In the genomic region with DNA sequence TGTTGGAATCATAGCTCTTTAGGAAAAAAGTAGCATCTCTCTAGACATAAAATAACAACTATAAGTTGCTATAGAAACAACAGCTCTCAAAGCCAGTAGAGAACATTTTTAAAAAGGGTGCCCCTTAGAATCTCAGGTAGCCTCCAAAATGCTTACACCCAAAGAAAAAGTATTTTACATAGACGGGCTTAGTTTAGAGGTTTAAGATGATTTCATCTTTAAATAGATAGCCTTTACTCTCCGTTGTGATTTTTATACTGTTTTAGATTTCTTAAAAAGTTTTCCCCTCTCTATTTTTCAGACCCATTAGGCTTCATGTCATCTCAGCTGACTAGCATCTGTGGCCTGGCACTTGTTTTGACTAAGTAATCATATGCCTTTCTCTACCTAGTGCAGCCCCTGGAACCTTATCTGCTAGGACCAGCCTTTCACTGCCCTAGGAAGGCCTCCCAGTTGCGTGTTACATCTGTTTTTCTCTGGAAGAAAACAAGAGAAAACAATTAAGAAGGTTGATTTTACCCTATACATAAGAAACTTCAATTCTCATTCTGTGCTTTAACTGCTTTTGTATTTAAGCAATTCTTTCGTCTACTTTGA, we compare ENCODE assay signal across 1 cellular context.
TF ChIP-seq lines count a peak whose summit lies in the region.

No MANE protein-coding gene starts in this region.

TF ChIP-seq in K562, 482 proteins besides CTCF, POLR2A, EP300 and RAD21 (continued from another document and continues in another):
- TF ChIP-seq, protein P1, sequence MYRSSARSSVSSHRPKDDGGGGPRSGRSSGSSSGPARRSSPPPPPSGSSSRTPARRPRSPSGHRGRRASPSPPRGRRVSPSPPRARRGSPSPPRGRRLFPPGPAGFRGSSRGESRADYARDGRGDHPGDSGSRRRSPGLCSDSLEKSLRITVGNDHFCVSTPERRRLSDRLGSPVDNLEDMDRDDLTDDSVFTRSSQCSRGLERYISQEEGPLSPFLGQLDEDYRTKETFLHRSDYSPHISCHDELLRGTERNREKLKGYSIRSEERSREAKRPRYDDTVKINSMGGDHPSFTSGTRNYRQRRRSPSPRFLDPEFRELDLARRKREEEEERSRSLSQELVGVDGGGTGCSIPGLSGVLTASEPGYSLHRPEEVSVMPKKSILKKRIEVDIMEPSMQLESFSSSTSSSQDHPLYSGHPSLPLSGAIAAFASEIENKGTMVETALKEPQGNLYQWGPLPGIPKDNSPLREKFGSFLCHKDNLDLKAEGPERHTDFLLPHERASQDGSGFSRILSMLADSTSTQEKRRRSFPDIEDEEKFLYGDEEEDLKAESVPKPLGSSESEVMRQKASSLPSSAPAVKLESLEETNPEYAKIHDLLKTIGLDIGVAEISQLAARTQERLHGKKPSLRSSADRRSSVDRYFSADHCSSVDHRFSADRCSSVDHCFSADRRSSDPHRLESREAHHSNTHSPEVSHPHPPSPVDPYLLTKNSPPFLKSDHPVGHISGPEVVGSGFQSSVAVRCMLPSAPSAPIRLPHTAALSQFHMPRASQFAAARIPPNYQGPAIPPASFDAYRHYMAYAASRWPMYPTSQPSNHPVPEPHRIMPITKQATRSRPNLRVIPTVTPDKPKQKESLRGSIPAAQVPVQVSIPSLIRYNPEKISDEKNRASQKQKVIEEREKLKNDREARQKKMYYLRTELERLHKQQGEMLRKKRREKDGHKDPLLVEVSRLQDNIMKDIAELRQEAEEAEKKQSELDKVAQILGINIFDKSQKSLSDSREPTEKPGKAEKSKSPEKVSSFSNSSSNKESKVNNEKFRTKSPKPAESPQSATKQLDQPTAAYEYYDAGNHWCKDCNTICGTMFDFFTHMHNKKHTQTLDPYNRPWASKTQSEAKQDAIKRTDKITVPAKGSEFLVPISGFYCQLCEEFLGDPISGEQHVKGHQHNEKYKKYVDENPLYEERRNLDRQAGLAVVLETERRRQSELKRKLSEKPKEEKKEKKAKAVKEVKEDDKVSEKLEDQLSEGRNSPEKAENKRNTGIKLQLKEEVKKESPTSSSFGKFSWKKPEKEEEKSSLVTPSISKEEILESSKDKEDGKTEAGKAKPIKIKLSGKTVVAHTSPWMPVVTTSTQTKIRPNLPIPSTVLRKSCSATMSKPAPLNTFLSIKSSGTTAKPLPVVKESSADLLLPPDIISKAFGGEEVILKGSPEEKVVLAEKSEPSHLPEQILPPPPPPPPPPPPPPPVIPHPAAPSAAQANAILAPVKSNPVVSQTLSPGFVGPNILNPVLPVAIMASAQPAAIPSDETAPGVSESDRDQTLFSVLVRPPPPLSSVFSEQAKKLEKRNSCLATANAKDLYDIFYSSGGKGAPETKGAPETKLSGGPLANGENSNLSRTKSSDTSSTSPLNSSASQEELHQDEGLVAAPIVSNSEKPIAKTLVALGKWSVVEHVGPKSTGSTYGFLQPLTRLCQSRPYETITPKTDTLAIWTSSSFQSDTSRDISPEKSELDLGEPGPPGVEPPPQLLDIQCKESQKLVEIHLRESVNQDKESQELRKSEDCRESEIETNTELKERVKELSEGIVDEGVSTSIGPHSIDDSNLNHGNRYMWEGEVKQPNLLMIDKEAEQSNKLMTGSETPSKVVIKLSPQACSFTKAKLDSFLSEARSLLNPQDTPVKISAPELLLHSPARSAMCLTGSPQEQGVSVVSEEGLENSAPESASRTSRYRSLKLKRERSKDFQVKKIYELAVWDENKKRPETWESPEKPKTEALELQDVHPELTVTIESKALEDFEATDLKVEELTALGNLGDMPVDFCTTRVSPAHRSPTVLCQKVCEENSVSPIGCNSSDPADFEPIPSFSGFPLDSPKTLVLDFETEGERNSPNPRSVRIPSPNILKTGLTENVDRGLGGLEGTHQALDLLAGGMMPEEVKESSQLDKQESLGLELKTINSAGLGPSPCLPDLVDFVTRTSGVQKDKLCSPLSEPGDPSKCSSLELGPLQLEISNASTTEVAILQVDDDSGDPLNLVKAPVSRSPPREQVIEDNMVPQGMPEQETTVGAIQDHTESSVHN (IDR thresholded peaks at IDR 0.05; ENCODE audit: borderline replicate concordance in 1 of 2, low read depth in 1 of 2), result no peak
- TF ChIP-seq CEBPB (tag; IDR thresholded peaks at IDR 0.05) (no peak), KLF13 (tag; IDR thresholded peaks at IDR 0.05; ENCODE audit: borderline replicate concordance, low read depth) (no peak), ZNF766 (CRISPR knock-in tag; conservative IDR thresholded peaks at IDR 0.05) (0 out of 2 replicates have a peak, but pooled peaks have one; percentile 29), TGIF2 (CRISPR knock-in tag; IDR thresholded peaks at IDR 0.05) (no peak), FOXA1 (IDR thresholded peaks at IDR 0.05; ENCODE audit: borderline replicate concordance) (no peak), PPARD (CRISPR knock-in tag; IDR thresholded peaks at IDR 0.05) (no peak), RBM15 (IDR thresholded peaks at IDR 0.05; ENCODE audit: insufficient read depth, low read length) (no peak), RAD51 (IDR thresholded peaks at IDR 0.05; ENCODE audit: borderline replicate concordance, low read depth) (no peak), TRIM25 (IDR thresholded peaks at IDR 0.05; ENCODE audit: borderline replicate concordance) (no peak), XRCC3 (IDR thresholded peaks at IDR 0.05) (no peak), SMARCB1 (IDR thresholded peaks at IDR 0.05; ENCODE audit: insufficient read length, low read depth) (peak; percentile 11), CBFA2T2 (conservative IDR thresholded peaks at IDR 0.05) (peak; percentile 93), REST (CRISPR knock-in tag; IDR thresholded peaks at IDR 0.05; ENCODE audit: low read depth) (no peak), FUS (optimal IDR thresholded peaks at IDR 0.05; ENCODE audit: low read depth, low read length) (no peak), SMAD4 (CRISPR knock-in tag; conservative IDR thresholded peaks at IDR 0.05) (peak; percentile 91), TBL1XR1 (IDR thresholded peaks at IDR 0.05; ENCODE audit: low read length in 2 of 2) (peak in 1 of 2 experiments; percentile 20; a peak in 1 of 4 replicates), MYNN (IDR thresholded peaks at IDR 0.05) (peak; percentile 43; the same call in 1 of the 2 replicates), MYNN (CRISPR knock-in tag; IDR thresholded peaks at IDR 0.05) (no peak), PHB2 (IDR thresholded peaks at IDR 0.05; ENCODE audit: low read depth) (peak; percentile 16; the same call in 1 of the 2 replicates), ARNT (IDR thresholded peaks at IDR 0.05) (0 out of 4 replicates have a peak, but pooled peaks of 1 of the 2 experiments have one; percentile 56), RFX1 (IDR thresholded peaks at IDR 0.05) (peak; percentile 65), ZNF764 (CRISPR knock-in tag; IDR thresholded peaks at IDR 0.05; ENCODE audit: low read depth) (no peak), PRMT5 (CRISPR knock-in tag; IDR thresholded peaks at IDR 0.05) (no peak), FOXK2 (conservative IDR thresholded peaks at IDR 0.05 in 1 of 2, IDR thresholded peaks at IDR 0.05 in 1 of 2; ENCODE audit: low read depth in 2 of 2) (peak; percentile 66 to 82), ZNF644 (tag; IDR thresholded peaks at IDR 0.05; ENCODE audit: low read depth) (no peak), MXD1 (CRISPR knock-in tag; IDR thresholded peaks at IDR 0.05; ENCODE audit: borderline replicate concordance, poor library complexity, severe bottlenecking) (no peak), SMAD2 (IDR thresholded peaks at IDR 0.05; ENCODE audit: low read depth, low read length) (no peak), MEF2A (IDR thresholded peaks at IDR 0.05; ENCODE audit: control insufficient read depth, low read depth, low read length) (0 out of 2 replicates have a peak, but pooled peaks have one; percentile 23), ZNF780A (CRISPR knock-in tag; IDR thresholded peaks at IDR 0.05) (no peak), NFYB (IDR thresholded peaks at IDR 0.05; ENCODE audit: extremely low read depth, insufficient read length) (no peak), CCNT2 (IDR thresholded peaks at IDR 0.05; ENCODE audit: borderline replicate concordance, extremely low read depth, insufficient read length, low read depth, low read length) (no peak), GTF2E2 (tag; IDR thresholded peaks at IDR 0.05) (no peak), ELK1 (CRISPR knock-in tag; IDR thresholded peaks at IDR 0.05) (no peak), CBFA2T3 (IDR thresholded peaks at IDR 0.05) (peak; percentile 95), PHB (CRISPR knock-in tag; IDR thresholded peaks at IDR 0.05) (no peak), UBTF (IDR thresholded peaks at IDR 0.05; ENCODE audit: borderline replicate concordance in 1 of 2, low read depth in 2 of 2, low read length in 2 of 2) (no peak), U2AF1 (optimal IDR thresholded peaks at IDR 0.05; ENCODE audit: low read depth, low read length) (no peak)
- TF ChIP-seq, protein P2, sequence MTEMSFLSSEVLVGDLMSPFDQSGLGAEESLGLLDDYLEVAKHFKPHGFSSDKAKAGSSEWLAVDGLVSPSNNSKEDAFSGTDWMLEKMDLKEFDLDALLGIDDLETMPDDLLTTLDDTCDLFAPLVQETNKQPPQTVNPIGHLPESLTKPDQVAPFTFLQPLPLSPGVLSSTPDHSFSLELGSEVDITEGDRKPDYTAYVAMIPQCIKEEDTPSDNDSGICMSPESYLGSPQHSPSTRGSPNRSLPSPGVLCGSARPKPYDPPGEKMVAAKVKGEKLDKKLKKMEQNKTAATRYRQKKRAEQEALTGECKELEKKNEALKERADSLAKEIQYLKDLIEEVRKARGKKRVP (CRISPR knock-in tag; IDR thresholded peaks at IDR 0.05), result no peak
- TF ChIP-seq, protein P3, sequence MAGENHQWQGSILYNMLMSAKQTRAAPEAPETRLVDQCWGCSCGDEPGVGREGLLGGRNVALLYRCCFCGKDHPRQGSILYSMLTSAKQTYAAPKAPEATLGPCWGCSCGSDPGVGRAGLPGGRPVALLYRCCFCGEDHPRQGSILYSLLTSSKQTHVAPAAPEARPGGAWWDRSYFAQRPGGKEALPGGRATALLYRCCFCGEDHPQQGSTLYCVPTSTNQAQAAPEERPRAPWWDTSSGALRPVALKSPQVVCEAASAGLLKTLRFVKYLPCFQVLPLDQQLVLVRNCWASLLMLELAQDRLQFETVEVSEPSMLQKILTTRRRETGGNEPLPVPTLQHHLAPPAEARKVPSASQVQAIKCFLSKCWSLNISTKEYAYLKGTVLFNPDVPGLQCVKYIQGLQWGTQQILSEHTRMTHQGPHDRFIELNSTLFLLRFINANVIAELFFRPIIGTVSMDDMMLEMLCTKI (IDR thresholded peaks at IDR 0.05; ENCODE audit: partially characterized antibody), result no peak
